Comparison of ENCODE assay signal across 2 cellular contexts in the genomic region with DNA sequence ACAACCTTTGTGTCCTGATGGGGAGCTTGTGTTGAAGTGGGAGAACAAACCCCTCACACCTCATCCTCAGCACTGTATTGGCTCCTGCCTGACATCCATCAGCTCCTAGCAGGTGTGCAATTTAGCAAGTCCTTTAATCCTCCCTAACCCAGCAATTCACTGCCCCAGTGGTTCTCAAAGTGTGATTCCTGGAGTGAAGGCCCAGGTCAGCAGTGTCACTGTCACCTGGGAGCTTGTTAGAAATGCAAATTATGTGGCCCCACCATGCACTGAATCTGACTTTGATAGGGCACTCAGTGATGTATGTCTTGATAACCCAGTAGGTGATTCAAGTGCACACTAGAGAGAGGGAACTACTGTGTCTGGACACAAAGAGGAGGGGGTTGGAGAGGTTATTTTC.
TF ChIP-seq lines count a peak whose summit lies in the region.

No MANE protein-coding gene starts in this region.

TF ChIP-seq in GM23338, 12 proteins besides CTCF, POLR2A, EP300 and RAD21 (continued from another document):
- TF ChIP-seq, protein P1, sequence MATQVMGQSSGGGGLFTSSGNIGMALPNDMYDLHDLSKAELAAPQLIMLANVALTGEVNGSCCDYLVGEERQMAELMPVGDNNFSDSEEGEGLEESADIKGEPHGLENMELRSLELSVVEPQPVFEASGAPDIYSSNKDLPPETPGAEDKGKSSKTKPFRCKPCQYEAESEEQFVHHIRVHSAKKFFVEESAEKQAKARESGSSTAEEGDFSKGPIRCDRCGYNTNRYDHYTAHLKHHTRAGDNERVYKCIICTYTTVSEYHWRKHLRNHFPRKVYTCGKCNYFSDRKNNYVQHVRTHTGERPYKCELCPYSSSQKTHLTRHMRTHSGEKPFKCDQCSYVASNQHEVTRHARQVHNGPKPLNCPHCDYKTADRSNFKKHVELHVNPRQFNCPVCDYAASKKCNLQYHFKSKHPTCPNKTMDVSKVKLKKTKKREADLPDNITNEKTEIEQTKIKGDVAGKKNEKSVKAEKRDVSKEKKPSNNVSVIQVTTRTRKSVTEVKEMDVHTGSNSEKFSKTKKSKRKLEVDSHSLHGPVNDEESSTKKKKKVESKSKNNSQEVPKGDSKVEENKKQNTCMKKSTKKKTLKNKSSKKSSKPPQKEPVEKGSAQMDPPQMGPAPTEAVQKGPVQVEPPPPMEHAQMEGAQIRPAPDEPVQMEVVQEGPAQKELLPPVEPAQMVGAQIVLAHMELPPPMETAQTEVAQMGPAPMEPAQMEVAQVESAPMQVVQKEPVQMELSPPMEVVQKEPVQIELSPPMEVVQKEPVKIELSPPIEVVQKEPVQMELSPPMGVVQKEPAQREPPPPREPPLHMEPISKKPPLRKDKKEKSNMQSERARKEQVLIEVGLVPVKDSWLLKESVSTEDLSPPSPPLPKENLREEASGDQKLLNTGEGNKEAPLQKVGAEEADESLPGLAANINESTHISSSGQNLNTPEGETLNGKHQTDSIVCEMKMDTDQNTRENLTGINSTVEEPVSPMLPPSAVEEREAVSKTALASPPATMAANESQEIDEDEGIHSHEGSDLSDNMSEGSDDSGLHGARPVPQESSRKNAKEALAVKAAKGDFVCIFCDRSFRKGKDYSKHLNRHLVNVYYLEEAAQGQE (IDR thresholded peaks at IDR 0.05; ENCODE audit: unreplicated experiment), result no peak
- no peak for TF ChIP-seq CREB1 (CRISPR knock-in tag; IDR thresholded peaks at IDR 0.05; ENCODE audit: low read depth)
- TF ChIP-seq ZNF331 (CRISPR knock-in tag; IDR thresholded peaks at IDR 0.05; ENCODE audit: low read depth), result no peak
- TF ChIP-seq EZH2phosphoT487 (IDR thresholded peaks at IDR 0.05; ENCODE audit: unreplicated experiment), result no peak
- TF ChIP-seq EZH2 (IDR thresholded peaks at IDR 0.05; ENCODE audit: low read depth, unreplicated experiment), result no peak
- no peak for TF ChIP-seq STAT1 (IDR thresholded peaks at IDR 0.05; ENCODE audit: unreplicated experiment)
- no peak for TF ChIP-seq ZNF114 (CRISPR knock-in tag; IDR thresholded peaks at IDR 0.05)
- TF ChIP-seq, protein P2, sequence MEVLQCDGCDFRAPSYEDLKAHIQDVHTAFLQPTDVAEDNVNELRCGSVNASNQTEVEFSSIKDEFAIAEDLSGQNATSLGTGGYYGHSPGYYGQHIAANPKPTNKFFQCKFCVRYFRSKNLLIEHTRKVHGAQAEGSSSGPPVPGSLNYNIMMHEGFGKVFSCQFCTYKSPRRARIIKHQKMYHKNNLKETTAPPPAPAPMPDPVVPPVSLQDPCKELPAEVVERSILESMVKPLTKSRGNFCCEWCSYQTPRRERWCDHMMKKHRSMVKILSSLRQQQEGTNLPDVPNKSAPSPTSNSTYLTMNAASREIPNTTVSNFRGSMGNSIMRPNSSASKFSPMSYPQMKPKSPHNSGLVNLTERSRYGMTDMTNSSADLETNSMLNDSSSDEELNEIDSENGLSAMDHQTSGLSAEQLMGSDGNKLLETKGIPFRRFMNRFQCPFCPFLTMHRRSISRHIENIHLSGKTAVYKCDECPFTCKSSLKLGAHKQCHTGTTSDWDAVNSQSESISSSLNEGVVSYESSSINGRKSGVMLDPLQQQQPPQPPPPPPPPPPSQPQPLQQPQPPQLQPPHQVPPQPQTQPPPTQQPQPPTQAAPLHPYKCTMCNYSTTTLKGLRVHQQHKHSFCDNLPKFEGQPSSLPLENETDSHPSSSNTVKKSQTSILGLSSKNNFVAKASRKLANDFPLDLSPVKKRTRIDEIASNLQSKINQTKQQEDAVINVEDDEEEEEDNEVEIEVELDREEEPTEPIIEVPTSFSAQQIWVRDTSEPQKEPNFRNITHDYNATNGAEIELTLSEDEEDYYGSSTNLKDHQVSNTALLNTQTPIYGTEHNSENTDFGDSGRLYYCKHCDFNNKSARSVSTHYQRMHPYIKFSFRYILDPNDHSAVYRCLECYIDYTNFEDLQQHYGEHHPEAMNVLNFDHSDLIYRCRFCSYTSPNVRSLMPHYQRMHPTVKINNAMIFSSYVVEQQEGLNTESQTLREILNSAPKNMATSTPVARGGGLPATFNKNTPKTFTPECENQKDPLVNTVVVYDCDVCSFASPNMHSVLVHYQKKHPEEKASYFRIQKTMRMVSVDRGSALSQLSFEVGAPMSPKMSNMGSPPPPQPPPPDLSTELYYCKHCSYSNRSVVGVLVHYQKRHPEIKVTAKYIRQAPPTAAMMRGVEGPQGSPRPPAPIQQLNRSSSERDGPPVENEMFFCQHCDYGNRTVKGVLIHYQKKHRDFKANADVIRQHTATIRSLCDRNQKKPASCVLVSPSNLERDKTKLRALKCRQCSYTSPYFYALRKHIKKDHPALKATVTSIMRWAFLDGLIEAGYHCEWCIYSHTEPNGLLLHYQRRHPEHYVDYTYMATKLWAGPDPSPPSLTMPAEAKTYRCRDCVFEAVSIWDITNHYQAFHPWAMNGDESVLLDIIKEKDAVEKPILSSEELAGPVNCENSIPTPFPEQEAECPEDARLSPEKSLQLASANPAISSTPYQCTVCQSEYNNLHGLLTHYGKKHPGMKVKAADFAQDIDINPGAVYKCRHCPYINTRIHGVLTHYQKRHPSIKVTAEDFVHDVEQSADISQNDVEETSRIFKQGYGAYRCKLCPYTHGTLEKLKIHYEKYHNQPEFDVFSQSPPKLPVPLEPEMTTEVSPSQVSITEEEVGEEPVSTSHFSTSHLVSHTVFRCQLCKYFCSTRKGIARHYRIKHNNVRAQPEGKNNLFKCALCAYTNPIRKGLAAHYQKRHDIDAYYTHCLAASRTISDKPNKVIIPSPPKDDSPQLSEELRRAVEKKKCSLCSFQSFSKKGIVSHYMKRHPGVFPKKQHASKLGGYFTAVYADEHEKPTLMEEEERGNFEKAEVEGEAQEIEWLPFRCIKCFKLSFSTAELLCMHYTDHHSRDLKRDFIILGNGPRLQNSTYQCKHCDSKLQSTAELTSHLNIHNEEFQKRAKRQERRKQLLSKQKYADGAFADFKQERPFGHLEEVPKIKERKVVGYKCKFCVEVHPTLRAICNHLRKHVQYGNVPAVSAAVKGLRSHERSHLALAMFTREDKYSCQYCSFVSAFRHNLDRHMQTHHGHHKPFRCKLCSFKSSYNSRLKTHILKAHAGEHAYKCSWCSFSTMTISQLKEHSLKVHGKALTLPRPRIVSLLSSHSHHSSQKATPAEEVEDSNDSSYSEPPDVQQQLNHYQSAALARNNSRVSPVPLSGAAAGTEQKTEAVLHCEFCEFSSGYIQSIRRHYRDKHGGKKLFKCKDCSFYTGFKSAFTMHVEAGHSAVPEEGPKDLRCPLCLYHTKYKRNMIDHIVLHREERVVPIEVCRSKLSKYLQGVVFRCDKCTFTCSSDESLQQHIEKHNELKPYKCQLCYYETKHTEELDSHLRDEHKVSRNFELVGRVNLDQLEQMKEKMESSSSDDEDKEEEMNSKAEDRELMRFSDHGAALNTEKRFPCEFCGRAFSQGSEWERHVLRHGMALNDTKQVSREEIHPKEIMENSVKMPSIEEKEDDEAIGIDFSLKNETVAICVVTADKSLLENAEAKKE (CRISPR knock-in tag; IDR thresholded peaks at IDR 0.05), result no peak
TF ChIP-seq in GM23338: peak in this region for 0.

TF ChIP-seq in endothelial cell of umbilical vein, 7 proteins besides CTCF, POLR2A, EP300 and RAD21 (continued from another document):
- TF ChIP-seq GATA2 (IDR thresholded peaks at IDR 0.05; ENCODE audit: insufficient read depth, insufficient read length, low read depth, low read length) (no peak), JUN (IDR thresholded peaks at IDR 0.05; ENCODE audit: borderline replicate concordance, insufficient read depth, insufficient read length, low read depth) (no peak), MYC (IDR thresholded peaks at IDR 0.05; ENCODE audit: low read depth, low read length) (no peak)
